In genomic region chr2:191215666-191216065, GRCh38 we compare ENCODE assay signal across 19 cellular contexts. TPM values are rescaled to one million over a fixed set of nuclear protein-coding genes. Genes with fewer than 3 reads are reported as not detected.
DNase-seq lines count a peak whose midpoint lies in the region; ATAC-seq, FAIRE-seq and TF ChIP-seq lines count a peak whose summit lies in the region.
"Had no signal": no experiment of that assay in that cellular context is flagged by ENCODE, and none has a peak within 500 bp of the region (broad histone marks: within the 10 kb centered on the region; RNA-seq: fewer than 3 reads in every experiment).

No MANE protein-coding gene starts in this region.

- H3K4me2 ChIP-seq in keratinocyte (ENCODE audit: control insufficient read depth, extremely low read depth, insufficient read depth, low read depth, low read length), result no peak overlapping the region
- H3K4me2 ChIP-seq: SK-N-SH had no signal

- peak; percentile 58 for ATAC-seq in upper lobe of right lung
- ATAC-seq in HG03565 (IDR thresholded peaks at IDR 0.05; ENCODE audit: unreplicated experiment), result no peak

- no peak overlapping the region for H3K4me3 Mint-ChIP-seq in activated CD4-positive, alpha-beta memory T cell treated with anti-CD3 and anti-CD28 coated beads, Interleukin-2, amount 10 ng/mL, durations not matched to agents 7 days and 5 days

- H3K27ac Mint-ChIP-seq in activated CD4-positive, alpha-beta memory T cell treated with anti-CD3 and anti-CD28 coated beads, Interleukin-2, amount 10 ng/mL, durations not matched to agents 7 days and 5 days, result no peak overlapping the region

- H4K20me1 ChIP-seq in keratinocyte (ENCODE audit: control insufficient read depth, extremely low read depth, insufficient read depth, low read length), result no peaks in the 10 kb centered on the region

- no peaks in the 10 kb centered on the region for H3K27me3 ChIP-seq in keratinocyte (ENCODE audit: control insufficient read depth, extremely low read depth, insufficient read depth, low read length)
- H3K27me3 ChIP-seq in upper lobe of right lung, result no peaks in the 10 kb centered on the region

- CTCF ChIA-PET in activated CD4-positive, alpha-beta memory T cell treated with anti-CD3 and anti-CD28 coated beads, Interleukin-2, amount 10 ng/mL, durations not matched to agents 7 days and 5 days (lab: Charles Lee), result no interaction called here

- peaks cover 5% of the 10 kb centered on the region for H3K9me3 Mint-ChIP-seq in activated CD4-positive, alpha-beta memory T cell treated with anti-CD3 and anti-CD28 coated beads, Interleukin-2, amount 10 ng/mL, durations not matched to agents 7 days and 5 days

- H3K4me1 Mint-ChIP-seq in activated CD4-positive, alpha-beta memory T cell treated with anti-CD3 and anti-CD28 coated beads, Interleukin-2, amount 10 ng/mL, durations not matched to agents 7 days and 5 days, result peaks cover 15% of the 10 kb centered on the region

- peaks cover 1% of the 10 kb centered on the region for H3K9me3 ChIP-seq in keratinocyte (ENCODE audit: control insufficient read depth, low read depth, low read length)
- peaks cover 5% of the 10 kb centered on the region for H3K9me3 ChIP-seq in upper lobe of right lung
- H3K9me3 ChIP-seq: Caco-2 had no signal

- peak; percentile 59 for FAIRE-seq in keratinocyte (lab: Jason Lieb, UNC)
- FAIRE-seq: G401.6 had no signal

- no peaks in the 10 kb centered on the region for H3K27me3 Mint-ChIP-seq in activated CD4-positive, alpha-beta memory T cell treated with anti-CD3 and anti-CD28 coated beads, Interleukin-2, amount 10 ng/mL, durations not matched to agents 7 days and 5 days

- TF ChIP-seq CTCF in keratinocyte (optimal IDR thresholded peaks at IDR 0.05 in 1 of 3, IDR thresholded peaks at IDR 0.05 in 1 of 3, conservative IDR thresholded peaks at IDR 0.05 in 1 of 3; ENCODE audit: extremely low read depth in 1 of 3, insufficient read depth in 2 of 3, low read length in 3 of 3), result no peak
- no peak for TF ChIP-seq CTCF in upper lobe of right lung (IDR thresholded peaks at IDR 0.05)

- peak overlapping the region; percentile 9 for H2AFZ ChIP-seq in keratinocyte (ENCODE audit: control insufficient read depth, low read length)

- H3K36me3 ChIP-seq in keratinocyte (ENCODE audit: control insufficient read depth in 2 of 2, extremely low read depth in 1 of 2, insufficient read depth in 2 of 2, low read length in 2 of 2) (no peaks in the 10 kb centered on the region), upper lobe of right lung (no peaks in the 10 kb centered on the region)

- H3K36me3 Mint-ChIP-seq in activated CD4-positive, alpha-beta memory T cell treated with anti-CD3 and anti-CD28 coated beads, Interleukin-2, amount 10 ng/mL, durations not matched to agents 7 days and 5 days (ENCODE audit: low read depth), result peaks cover 4% of the 10 kb centered on the region

- DNase-seq in NCI-H510A treated with DMSO at 0.1 percent for 48 hours (lab: John Stamatoyannopoulos, UW), result peak; percentile 8
- DNase-seq in NCI-H510A (lab: John Stamatoyannopoulos, UW), result no peak
- DNase-seq in M059J (ENCODE audit: low read depth), result peak; percentile 15
- no peak for DNase-seq in keratinocyte (ENCODE audit: low read depth, low spot score)
- no peak for DNase-seq in upper lobe of right lung
- DNase-seq in NCI-H1417 treated with DMSO at 0.1 percent for 48 hours (lab: John Stamatoyannopoulos, UW), result no peak
- DNase-seq in activated CD4-positive, alpha-beta memory T cell treated with anti-CD3 and anti-CD28 coated beads, Interleukin-2, amount 10 ng/mL, durations not matched to agents 7 days and 5 days, result no peak
- DNase-seq: Caco-2; GOT3; MV-4-11; NCI-H1436; NCI-H2029 treated with DMSO at 0.1 percent for 48 hours; NCI-H2227 treated with DMSO at 0.1 percent for 48 hours; NCI-H526 treated with DMSO at 0.1 percent for 48 hours; NK-92 treated with Interleukin-12 subunit alpha and Interleukin-12 subunit beta, amount 100 ng/mL, for 24 hours; OCI-M1; SK-N-SH had no signal

- H3K9me1 ChIP-seq in keratinocyte (ENCODE audit: control insufficient read depth, extremely low read depth, insufficient read depth, low read length), result no peaks in the 10 kb centered on the region

- POLR2A ChIA-PET in activated CD4-positive, alpha-beta memory T cell treated with anti-CD3 and anti-CD28 coated beads, Interleukin-2, amount 10 ng/mL, durations not matched to agents 7 days and 5 days (lab: Charles Lee), result no interaction called here

- H3K27ac ChIP-seq in keratinocyte (ENCODE audit: control insufficient read depth, insufficient read depth, low read length) (no peak overlapping the region), upper lobe of right lung (no peak overlapping the region)

- dilution Hi-C loops in keratinocyte (cut with MboI; ENCODE audit: extremely low pct_ligation_motif_present, low sequenced_read_pairs), result no loop called here

- H3K4me3 ChIP-seq in keratinocyte (ENCODE audit: control insufficient read depth in 2 of 3, extremely low read depth in 1 of 3, insufficient read depth in 2 of 3, low read depth in 1 of 3, low read length in 3 of 3) (no peak overlapping the region), upper lobe of right lung (no peak overlapping the region)

- intact Hi-C loops in upper lobe of right lung (cut with DNase I), result no loop called here

- H3K9ac ChIP-seq in keratinocyte (ENCODE audit: control insufficient read depth, extremely low read depth, insufficient read depth, low read length), result no peak overlapping the region
- H3K9ac ChIP-seq: SK-N-SH had no signal

- peaks cover 33% of the 10 kb centered on the region for H3K4me1 ChIP-seq in keratinocyte (ENCODE audit: control insufficient read depth, extremely low read depth, insufficient read depth, low read length)
- peaks cover 13% of the 10 kb centered on the region for H3K4me1 ChIP-seq in upper lobe of right lung

- H3K79me2 ChIP-seq in keratinocyte (ENCODE audit: control insufficient read depth, insufficient read depth, low read length), result no peaks in the 10 kb centered on the region

RNA-seq across cellular contexts. Expression of gene MYO1B, which starts 29.5 kb away (rescaled TPM):
- 23.5 and 26.2 TPM in 2 replicates for total RNA-seq in M059J (2014; rRNA removed; shearing (Covaris generic))
- polyA plus RNA-seq in keratinocyte, result 178 to 277 TPM (median 204 TPM) in 3 replicates
- 98.6 TPM for polyA plus RNA-seq in keratinocyte (2011; ENCODE audit: low read depth)
- polyA plus RNA-seq in keratinocyte (2011; cell fraction: cytosol; rRNA removed), result 119 and 264 TPM in 2 replicates
- 200 and 258 TPM in 2 replicates for polyA plus RNA-seq in keratinocyte (2011; cell fraction: nucleus; rRNA removed)
- polyA plus RNA-seq in keratinocyte (2012; ENCODE audit: low replicate concordance), result 82.0 and 167 TPM in 2 replicates
- 89.3 to 345 TPM (median 245 TPM) in 3 replicates for polyA minus RNA-seq in keratinocyte
- polyA minus RNA-seq in keratinocyte (2011; cell fraction: cytosol; rRNA and poly(A)+ RNA removed), result 288 TPM
- polyA minus RNA-seq in keratinocyte (2011; cell fraction: nucleus; rRNA and poly(A)+ RNA removed), result 261 and 560 TPM in 2 replicates
- total RNA-seq in upper lobe of right lung, result 231 TPM
- 1 to 10 TPM; 2.1 to 2.9 TPM for total RNA-seq in activated CD4-positive, alpha-beta memory T cell treated with anti-CD3 and anti-CD28 coated beads, Interleukin-2, amount 10 ng/mL, durations not matched to agents 7 days and 5 days

Comparison
In these comparisons a context has a peak if more than half of its experiments do, and no peak if none do; other contexts are left out.
1. DNase-seq: peak in NCI-H510A treated with DMSO at 0.1 percent for 48 hours (single experiment) and M059J (single experiment); none in NCI-H510A (single experiment), keratinocyte (single experiment), upper lobe of right lung (single experiment), NCI-H1417 treated with DMSO at 0.1 percent for 48 hours (single experiment) and activated CD4-positive, alpha-beta memory T cell treated with anti-CD3 and anti-CD28 coated beads, Interleukin-2, amount 10 ng/mL, durations not matched to agents 7 days and 5 days (single experiment).